ENCODE assay signal across 15 cellular contexts in the genomic region with DNA sequence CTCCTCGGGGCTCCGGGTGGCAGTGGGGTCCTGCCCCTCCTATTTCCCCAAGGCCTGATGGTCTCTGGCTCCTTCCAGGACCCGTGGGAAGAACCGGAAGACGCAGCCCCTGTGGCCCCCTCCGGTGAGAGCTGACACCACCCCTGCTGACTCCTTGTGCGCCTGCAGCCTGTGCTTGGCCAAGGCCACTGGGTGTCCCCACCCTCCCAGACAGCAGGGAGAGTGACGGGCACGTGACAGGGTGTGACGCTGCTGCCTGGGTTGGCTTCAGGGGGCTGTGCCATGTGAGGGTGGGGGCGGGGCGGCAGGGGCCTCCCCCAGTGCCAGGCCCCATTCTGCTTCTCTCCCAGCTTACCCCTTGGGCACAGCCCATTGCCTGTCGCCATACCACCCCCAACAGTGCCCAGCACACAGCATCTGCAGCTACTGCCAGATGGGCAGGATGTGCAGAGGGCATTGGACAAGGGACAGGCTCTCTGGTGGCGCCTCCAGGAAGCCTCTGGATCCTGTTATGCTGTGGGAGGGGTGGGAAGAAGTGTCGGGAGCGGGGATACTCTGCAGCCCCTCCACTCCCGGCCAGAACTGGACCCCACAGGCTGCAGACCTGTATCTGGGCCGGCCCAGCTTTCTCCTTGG. TPM values are rescaled to one million over a fixed set of nuclear protein-coding genes. Genes with fewer than 3 reads are reported as not detected.
DNase-seq lines count a peak whose midpoint lies in the region; ATAC-seq, FAIRE-seq and TF ChIP-seq lines count a peak whose summit lies in the region.
"Had no signal": no experiment of that assay in that cellular context is flagged by ENCODE, and none has a peak within 500 bp of the region (broad histone marks: within the 10 kb centered on the region; RNA-seq: fewer than 3 reads in every experiment).

No MANE protein-coding gene starts in this region.

- no peaks in the 10 kb centered on the region for H3K9me3 Mint-ChIP-seq in activated naive CD8-positive, alpha-beta T cell treated with anti-CD3 and anti-CD28 coated beads, Interleukin-2, amount 50 U/mL, for 24 hours
- H3K9me3 Mint-ChIP-seq in activated naive CD8-positive, alpha-beta T cell treated with anti-CD3 and anti-CD28 coated beads for 36 hours = no peaks in the 10 kb centered on the region
- H3K9me3 Mint-ChIP-seq in glutamatergic neuron (ENCODE audit: unreplicated experiment) = peaks cover 10% of the 10 kb centered on the region
- H3K9me3 Mint-ChIP-seq: activated T-helper 2 cell treated with anti-CD3 and anti-CD28 coated beads, Interferon-gamma antibody, Interleukin-2, Interleukin-4, amounts not matched to agents 10 μg/mL and 5 μg/mL and 100 μg/mL, durations not matched to agents 14 hours and 24 hours and 36 hours; H9 had no signal

- ATAC-seq in activated naive CD8-positive, alpha-beta T cell treated with anti-CD3 and anti-CD28 coated beads, Interleukin-2, amount 50 U/mL, for 24 hours = peak; percentile 38
- ATAC-seq in GM18519 (IDR thresholded peaks at IDR 0.05; ENCODE audit: low FRiP score, unreplicated experiment) = no peak
- ATAC-seq: T-helper 17 cell had no signal

- peak; percentile 93 for FAIRE-seq in urothelium cell line (lab: Jason Lieb, UNC)

- no peak overlapping the region for H3K4me3 Mint-ChIP-seq in activated naive CD8-positive, alpha-beta T cell treated with anti-CD3 and anti-CD28 coated beads, Interleukin-2, amount 50 U/mL, for 24 hours
- no peak overlapping the region for H3K4me3 Mint-ChIP-seq in activated naive CD8-positive, alpha-beta T cell treated with anti-CD3 and anti-CD28 coated beads for 36 hours
- no peak overlapping the region for H3K4me3 Mint-ChIP-seq in glutamatergic neuron (ENCODE audit: unreplicated experiment)
- H3K4me3 Mint-ChIP-seq: H9, T-helper 17 cell had no signal

- no peak for DNase-seq in activated naive CD8-positive, alpha-beta T cell treated with anti-CD3 and anti-CD28 coated beads, Interleukin-2, amount 50 U/mL, for 24 hours
- DNase-seq in activated naive CD8-positive, alpha-beta T cell treated with anti-CD3 and anti-CD28 coated beads for 36 hours = no peak
- DNase-seq in NCI-H69 (lab: John Stamatoyannopoulos, UW) (peak; percentile 72), glutamatergic neuron (peak; percentile 29), urothelium cell line (ENCODE audit: low spot score) (no peak), DMS79 (lab: John Stamatoyannopoulos, UW) (no peak), NCI-H226 (no peak)
- DNase-seq: activated CD4-positive, alpha-beta T cell treated with anti-CD3 and anti-CD28 coated beads, Interleukin-2, amount 50 U/mL, for 1 hour; H9; MM.1S; NCI-H2171 treated with DMSO at 0.1 percent for 48 hours; T-helper 17 cell; tibial artery had no signal

- H3K27me3 Mint-ChIP-seq in activated naive CD8-positive, alpha-beta T cell treated with anti-CD3 and anti-CD28 coated beads, Interleukin-2, amount 50 U/mL, for 24 hours = peaks cover 2% of the 10 kb centered on the region
- peaks cover 13% of the 10 kb centered on the region for H3K27me3 Mint-ChIP-seq in activated naive CD8-positive, alpha-beta T cell treated with anti-CD3 and anti-CD28 coated beads for 36 hours
- peaks cover 23% of the 10 kb centered on the region for H3K27me3 Mint-ChIP-seq in glutamatergic neuron (ENCODE audit: unreplicated experiment)

- peaks cover 5% of the 10 kb centered on the region for H3K4me1 Mint-ChIP-seq in activated naive CD8-positive, alpha-beta T cell treated with anti-CD3 and anti-CD28 coated beads, Interleukin-2, amount 50 U/mL, for 24 hours
- H3K4me1 Mint-ChIP-seq in activated naive CD8-positive, alpha-beta T cell treated with anti-CD3 and anti-CD28 coated beads for 36 hours = peaks cover 2% of the 10 kb centered on the region
- peaks cover 5% of the 10 kb centered on the region for H3K4me1 Mint-ChIP-seq in glutamatergic neuron (ENCODE audit: low read depth, unreplicated experiment)
- H3K4me1 Mint-ChIP-seq: T-helper 17 cell had no signal

- H3K36me3 Mint-ChIP-seq in activated naive CD8-positive, alpha-beta T cell treated with anti-CD3 and anti-CD28 coated beads, Interleukin-2, amount 50 U/mL, for 24 hours (ENCODE audit: low read depth) = no peaks in the 10 kb centered on the region
- H3K36me3 Mint-ChIP-seq in activated naive CD8-positive, alpha-beta T cell treated with anti-CD3 and anti-CD28 coated beads for 36 hours = no peaks in the 10 kb centered on the region
- no peaks in the 10 kb centered on the region for H3K36me3 Mint-ChIP-seq in glutamatergic neuron (ENCODE audit: unreplicated experiment)

- TF ChIP-seq CTCF in glutamatergic neuron (IDR thresholded peaks at IDR 0.05; ENCODE audit: partially characterized antibody, unreplicated experiment) = no peak

- H3K27ac Mint-ChIP-seq in activated naive CD8-positive, alpha-beta T cell treated with anti-CD3 and anti-CD28 coated beads, Interleukin-2, amount 50 U/mL, for 24 hours = no peak overlapping the region
- H3K27ac Mint-ChIP-seq in activated naive CD8-positive, alpha-beta T cell treated with anti-CD3 and anti-CD28 coated beads for 36 hours = no peak overlapping the region
- H3K27ac Mint-ChIP-seq in glutamatergic neuron (ENCODE audit: unreplicated experiment) = no peak overlapping the region
- H3K27ac Mint-ChIP-seq: activated T-helper 2 cell treated with anti-CD3 and anti-CD28 coated beads, Interferon-gamma antibody, Interleukin-2, Interleukin-4, amounts not matched to agents 10 μg/mL and 5 μg/mL and 100 μg/mL, durations not matched to agents 14 hours and 24 hours and 36 hours; H9; T-helper 17 cell had no signal

RNA-seq across cellular contexts. Expression of a gene that starts 2.9 kb away (rescaled TPM):
- total RNA-seq in activated naive CD8-positive, alpha-beta T cell treated with anti-CD3 and anti-CD28 coated beads for 36 hours = under 1 TPM; 0.23 to 0.34 TPM
- total RNA-seq in glutamatergic neuron (ENCODE audit: unreplicated experiment) = not detected
- total RNA-seq: activated T-helper 2 cell treated with anti-CD3 and anti-CD28 coated beads, Interferon-gamma antibody, Interleukin-2, Interleukin-4, amounts not matched to agents 10 μg/mL and 5 μg/mL and 100 μg/mL, durations not matched to agents 14 hours and 24 hours and 36 hours; H9; T-helper 17 cell had no signal

RNA-seq across cellular contexts. Expression of a gene that starts 15.7 kb away (rescaled TPM):
- not detected for total RNA-seq in activated naive CD8-positive, alpha-beta T cell treated with anti-CD3 and anti-CD28 coated beads for 36 hours
- 183 TPM for total RNA-seq in glutamatergic neuron (ENCODE audit: unreplicated experiment)
- total RNA-seq: activated T-helper 2 cell treated with anti-CD3 and anti-CD28 coated beads, Interferon-gamma antibody, Interleukin-2, Interleukin-4, amounts not matched to agents 10 μg/mL and 5 μg/mL and 100 μg/mL, durations not matched to agents 14 hours and 24 hours and 36 hours; T-helper 17 cell had no signal

RNA-seq across cellular contexts. Expression of a gene that starts 22.7 kb away (rescaled TPM):
- total RNA-seq in activated naive CD8-positive, alpha-beta T cell treated with anti-CD3 and anti-CD28 coated beads for 36 hours = 10 to 100 TPM; 47.4 to 48.3 TPM
- total RNA-seq in glutamatergic neuron (ENCODE audit: unreplicated experiment) = 43.3 TPM

RNA-seq across cellular contexts. Expression of a gene that starts 34.0 kb away (rescaled TPM):
- 10 to 100 TPM; 62.5 to 66.6 TPM for total RNA-seq in activated naive CD8-positive, alpha-beta T cell treated with anti-CD3 and anti-CD28 coated beads for 36 hours
- 93.6 TPM for total RNA-seq in glutamatergic neuron (ENCODE audit: unreplicated experiment)

RNA-seq across cellular contexts. Expression of a gene that starts 54.4 kb away (rescaled TPM):
- under 1 TPM in 1 of 2 experiments, not detected in 1; 0.08 TPM for total RNA-seq in activated naive CD8-positive, alpha-beta T cell treated with anti-CD3 and anti-CD28 coated beads for 36 hours
- 2.1 TPM for total RNA-seq in glutamatergic neuron (ENCODE audit: unreplicated experiment)
- total RNA-seq: activated T-helper 2 cell treated with anti-CD3 and anti-CD28 coated beads, Interferon-gamma antibody, Interleukin-2, Interleukin-4, amounts not matched to agents 10 μg/mL and 5 μg/mL and 100 μg/mL, durations not matched to agents 14 hours and 24 hours and 36 hours had no signal

Comparison
In these comparisons a context has a peak if more than half of its experiments do, and no peak if none do; other contexts are left out.
1. DNase-seq: peak in NCI-H69 (single experiment) and glutamatergic neuron (single experiment); none in activated naive CD8-positive, alpha-beta T cell treated with anti-CD3 and anti-CD28 coated beads, Interleukin-2, amount 50 U/mL, for 24 hours (single experiment), activated naive CD8-positive, alpha-beta T cell treated with anti-CD3 and anti-CD28 coated beads for 36 hours (single experiment), urothelium cell line (single experiment), DMS79 (single experiment) and NCI-H226 (single experiment).
2. RNA of a gene that starts 15.7 kb away (total RNA-seq): 183 TPM in glutamatergic neuron (single experiment); not detected in activated naive CD8-positive, alpha-beta T cell treated with anti-CD3 and anti-CD28 coated beads for 36 hours; every median in the first group is over 100 times any median in the second.